18 cellular contexts compared by ENCODE assay signal in the genomic region with DNA sequence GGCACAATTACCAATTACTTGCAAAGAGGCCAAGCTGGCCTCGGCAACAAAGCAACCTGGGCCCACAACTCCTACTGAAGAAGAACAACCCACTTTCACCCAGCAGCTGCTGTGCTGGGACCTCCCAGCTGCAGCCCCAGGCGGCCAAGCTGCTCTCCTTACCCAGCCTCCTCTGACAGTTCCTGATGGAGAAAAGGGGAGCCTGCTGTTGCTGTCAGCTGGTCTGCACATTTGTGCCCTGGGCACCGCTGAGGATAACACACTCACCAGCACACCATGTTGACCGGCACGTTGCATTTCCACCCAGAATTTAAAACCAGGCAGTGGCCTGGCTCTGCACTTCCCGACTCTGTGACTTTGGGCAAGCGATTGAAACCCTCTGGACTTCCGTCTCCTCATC. TPM values are rescaled to one million over a fixed set of nuclear protein-coding genes. Genes with fewer than 3 reads are reported as not detected.
"Had no signal": no experiment of that assay in that cellular context is flagged by ENCODE, and none has a peak within 500 bp of the region (broad histone marks: within the 10 kb centered on the region; RNA-seq: fewer than 3 reads in every experiment).

No MANE protein-coding gene starts in this region.

- H3K36me3 ChIP-seq: ascending aorta, lower lobe of right lung, thyroid gland had no signal

- ATAC-seq: activated CD4-positive, CD25-positive, alpha-beta regulatory T cell treated with anti-CD3 and anti-CD28 coated beads, Interleukin-2, amount 50 U/mL, for 24 hours; activated CD8-positive, alpha-beta T cell treated with anti-CD3 and anti-CD28 coated beads, Interleukin-2, amount 10 ng/mL, durations not matched to agents 7 days and 5 days; left colon; lower lobe of right lung; natural killer cell had no signal

- H3K4me1 ChIP-seq: thyroid gland had no signal

- H3K4me3 ChIP-seq: ascending aorta, lower lobe of right lung, thyroid gland had no signal

- H3K27ac ChIP-seq: ascending aorta, lower lobe of right lung, thyroid gland had no signal

- H3K27me3 ChIP-seq: ascending aorta, thyroid gland had no signal

- H3K9me3 ChIP-seq: ascending aorta, lower lobe of right lung, thyroid gland had no signal

- DNase-seq: activated CD4-positive, alpha-beta T cell treated with anti-CD3 and anti-CD28 coated beads, Interleukin-2, amount 10 ng/mL, durations not matched to agents 7 days and 5 days; activated CD8-positive, alpha-beta T cell treated with anti-CD3 and anti-CD28 coated beads, Interleukin-2, amount 10 ng/mL, durations not matched to agents 7 days and 5 days; activated naive CD4-positive, alpha-beta T cell treated with anti-CD3 and anti-CD28 coated beads, Interleukin-2, amount 10 ng/mL, durations not matched to agents 7 days and 5 days; activated T-cell treated with anti-CD3 and anti-CD28 coated beads, Interleukin-2, amount 50 U/mL, for 24 hours; cortex of kidney; effector CD4-positive, alpha-beta T cell; foreskin fibroblast; left colon; lower lobe of right lung; natural killer cell; nucleus accumbens; stimulated activated CD4-positive, alpha-beta T cell treated with anti-CD3 and anti-CD28 coated beads, Interleukin-12 subunit alpha, Interleukin-12 subunit beta, amount 100 ng/mL, for 4 hours; stimulated activated CD4-positive, alpha-beta T cell treated with anti-CD3 and anti-CD28 coated beads, Interleukin-2, amount 100 ng/mL, for 24 hours; stimulated activated naive CD4-positive, alpha-beta T cell treated with Interleukin-2 at 50 U/mL for 16 hours; thyroid gland had no signal

RNA-seq across cellular contexts. Expression of a gene that starts 33.6 kb away (rescaled TPM):
- total RNA-seq: activated CD4-positive, alpha-beta T cell treated with anti-CD3 and anti-CD28 coated beads, Interleukin-2, amount 10 ng/mL, durations not matched to agents 7 days and 5 days; ascending aorta; glomerular endothelial cell; lower lobe of right lung; natural killer cell had no signal
